1 cellular context compared by ENCODE assay signal in the genomic region with DNA sequence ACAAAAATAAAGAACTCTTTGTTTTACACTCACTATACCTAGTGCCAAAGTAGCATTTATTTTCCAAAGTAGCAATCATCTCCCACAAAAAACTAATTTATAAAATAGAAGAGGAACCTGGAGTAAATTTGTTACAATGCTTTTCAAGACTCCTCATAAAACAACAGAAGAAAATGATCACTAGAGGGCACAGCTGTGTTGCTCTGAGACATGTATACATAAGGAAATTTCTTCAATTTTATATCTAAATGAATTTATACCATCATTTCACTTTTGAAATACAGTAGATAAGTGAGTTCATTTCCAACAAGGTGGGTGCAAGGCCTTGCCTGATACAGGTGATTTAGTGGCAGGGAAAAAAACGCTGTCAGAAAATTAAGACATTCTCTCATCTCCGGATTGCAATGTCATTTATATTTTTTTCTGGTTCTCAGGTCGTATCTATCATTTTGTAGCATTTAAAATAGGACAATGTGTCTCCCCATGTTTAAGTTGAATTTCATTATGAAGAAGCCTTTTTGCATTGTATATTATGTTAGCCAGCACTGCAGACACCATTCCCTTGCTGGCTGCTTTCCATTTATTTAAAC.
TF ChIP-seq lines count a peak whose summit lies in the region.

No MANE protein-coding gene starts in this region.

TF ChIP-seq in WTC11, 78 proteins besides CTCF, POLR2A, EP300 and RAD21 (continued from another document):
- TF ChIP-seq, protein P1, sequence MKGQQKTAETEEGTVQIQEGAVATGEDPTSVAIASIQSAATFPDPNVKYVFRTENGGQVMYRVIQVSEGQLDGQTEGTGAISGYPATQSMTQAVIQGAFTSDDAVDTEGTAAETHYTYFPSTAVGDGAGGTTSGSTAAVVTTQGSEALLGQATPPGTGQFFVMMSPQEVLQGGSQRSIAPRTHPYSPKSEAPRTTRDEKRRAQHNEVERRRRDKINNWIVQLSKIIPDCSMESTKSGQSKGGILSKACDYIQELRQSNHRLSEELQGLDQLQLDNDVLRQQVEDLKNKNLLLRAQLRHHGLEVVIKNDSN (CRISPR knock-in tag; IDR thresholded peaks at IDR 0.05): no peak
- TF ChIP-seq NFYB (CRISPR knock-in tag; conservative IDR thresholded peaks at IDR 0.05; ENCODE audit: low read depth) (no peak), FOXK1 (CRISPR knock-in tag; IDR thresholded peaks at IDR 0.05) (no peak)
